ENCODE assay signal across 10 cellular contexts in genomic region chr13:30143671-30144400, GRCh38.
A peak's percentile ranks its signal among the peaks of the same experiment; 100 is the strongest.
DNase-seq lines count a peak whose midpoint lies in the region; ATAC-seq, FAIRE-seq and TF ChIP-seq lines count a peak whose summit lies in the region.
"Had no signal": no experiment of that assay in that cellular context is flagged by ENCODE, and none has a peak within 500 bp of the region (broad histone marks: within the 10 kb centered on the region; RNA-seq: fewer than 3 reads in every experiment).

No MANE protein-coding gene starts in this region.

- no peak for ATAC-seq in HG03442 (IDR thresholded peaks at IDR 0.05; ENCODE audit: unreplicated experiment)

- no peak overlapping the region for H3K4me3 ChIP-seq in CD4-positive, alpha-beta memory T cell (ENCODE audit: low read length in 2 of 2)
- H3K4me3 ChIP-seq in bronchial epithelial cell (ENCODE audit: low read depth, low read length) (no peak overlapping the region), neuronal stem cell (ENCODE audit: low read length in 2 of 2) (no peak overlapping the region), tibial nerve (no peak overlapping the region)
- H3K4me3 ChIP-seq: HAP-1 had no signal

- H2BK120ac ChIP-seq in neuronal stem cell (ENCODE audit: low read depth, low read length), result no peak overlapping the region

- H3K27me3 Mint-ChIP-seq in CD4-positive, alpha-beta memory T cell, result no peaks in the 10 kb centered on the region

- no peak for DNase-seq in CD4-positive, alpha-beta memory T cell
- DNase-seq in MV-4-11 (lab: John Stamatoyannopoulos, UW) (peak; percentile 5), bronchial epithelial cell (ENCODE audit: low read depth) (peak; percentile 42), neuronal stem cell (ENCODE audit: low spot score) (no peak), cerebellar cortex (ENCODE audit: low spot score) (no peak), kidney glomerular epithelial cell (lab: John Stamatoyannopoulos, UW) (no peak), tibial nerve (ENCODE audit: low spot score in 2 of 2) (no peak)

- H3K27ac ChIP-seq in CD4-positive, alpha-beta memory T cell (ENCODE audit: low read depth, low read length), result no peak overlapping the region
- H3K27ac ChIP-seq in neuronal stem cell (replicated peaks; ENCODE audit: low read length), result no peak overlapping the region
- H3K27ac ChIP-seq in tibial nerve, result peak overlapping the region in 2 of 4 donors; percentile 36 to 73
- H3K27ac ChIP-seq: foreskin keratinocyte had no signal

- TF ChIP-seq EP300 in tibial nerve (IDR thresholded peaks at IDR 0.05), result no peak

- H3K4me2 ChIP-seq in neuronal stem cell (ENCODE audit: insufficient read depth, low read length, poor library complexity, severe bottlenecking), result no peak overlapping the region

- peak overlapping the region; percentile 35 for H2AFZ ChIP-seq in neuronal stem cell (ENCODE audit: low read length)

- no peak overlapping the region for H3K23ac ChIP-seq in neuronal stem cell (ENCODE audit: low read depth, low read length, poor library complexity)

- no peak overlapping the region for H2BK5ac ChIP-seq in neuronal stem cell (ENCODE audit: low read length)

- H3K4me1 Mint-ChIP-seq in CD4-positive, alpha-beta memory T cell, result peaks cover 59 to 89% (median 77%) of the 10 kb centered on the region in 4 donors

- no peak for TF ChIP-seq POLR2A in tibial nerve (IDR thresholded peaks at IDR 0.05)

- no peaks in the 10 kb centered on the region for H3K27me3 ChIP-seq in CD4-positive, alpha-beta memory T cell (ENCODE audit: insufficient read depth, low read length)
- no peaks in the 10 kb centered on the region for H3K27me3 ChIP-seq in bronchial epithelial cell (ENCODE audit: control insufficient read depth, insufficient read depth, low read length)
- H3K27me3 ChIP-seq in neuronal stem cell (ENCODE audit: control insufficient read depth in 3 of 3, insufficient read depth in 3 of 3, low read depth in 1 of 3, low read length in 3 of 3), result no peaks in the 10 kb centered on the region
- H3K27me3 ChIP-seq in tibial nerve, result no peaks in the 10 kb centered on the region

- no peak overlapping the region for H2AK5ac ChIP-seq in neuronal stem cell (ENCODE audit: low read depth, low read length)

- no peak overlapping the region for H3K4ac ChIP-seq in neuronal stem cell (ENCODE audit: low read length)

- peak overlapping the region; percentile 78 to 92 (median 86) for H3K27ac Mint-ChIP-seq in CD4-positive, alpha-beta memory T cell

- TF ChIP-seq CTCF in bronchial epithelial cell (IDR thresholded peaks at IDR 0.05; ENCODE audit: insufficient read depth, low read length, severe bottlenecking) (no peak), tibial nerve (IDR thresholded peaks at IDR 0.05) (no peak)

- H3K9ac ChIP-seq in neuronal stem cell (ENCODE audit: low read depth, low read length, poor library complexity), result no peak overlapping the region

- POLR2A ChIA-PET in CD4-positive, alpha-beta memory T cell (lab: Charles Lee; ENCODE audit: partially characterized antibody), result interaction anchor here (1.5 to 21.7 kb wide), 5 partner anchors 4 to 474 kb away, joined by 4 to 440 read pairs (median 12); partner anchors contain the start of genes HMGB1, UBL3 and USPL1

- H4K91ac ChIP-seq in neuronal stem cell (ENCODE audit: low read depth, low read length, poor library complexity), result no peak overlapping the region

- intact Hi-C loops in CD4-positive, alpha-beta memory T cell (cut with micrococcal nuclease), result loop anchor here (10.0 kb wide), 1 partner anchor 901 kb away; no protein-coding TSS in a partner anchor

- CTCF ChIA-PET in CD4-positive, alpha-beta memory T cell (lab: Charles Lee; ENCODE audit: partially characterized antibody), result interaction anchor here (2.5 to 28.3 kb wide), 3 partner anchors 13 to 29 kb away, joined by 10 to 974 read pairs (median 132); no protein-coding TSS in a partner anchor

- no peak overlapping the region for H3K18ac ChIP-seq in neuronal stem cell (ENCODE audit: low read length)

- H2BK15ac ChIP-seq in neuronal stem cell (ENCODE audit: low read length), result no peak overlapping the region

- H3K36me3 ChIP-seq in CD4-positive, alpha-beta memory T cell (ENCODE audit: insufficient read depth, low read length), result no peaks in the 10 kb centered on the region
- no peaks in the 10 kb centered on the region for H3K36me3 ChIP-seq in bronchial epithelial cell (ENCODE audit: control insufficient read depth, insufficient read depth, low read length)
- H3K36me3 ChIP-seq in neuronal stem cell (replicated peaks in 1 of 2; ENCODE audit: control insufficient read depth in 2 of 2, insufficient read depth in 2 of 2, low read length in 2 of 2), result no peaks in the 10 kb centered on the region
- no peaks in the 10 kb centered on the region for H3K36me3 ChIP-seq in tibial nerve
- H3K36me3 ChIP-seq: HAP-1 had no signal

- H3K4me3 Mint-ChIP-seq in CD4-positive, alpha-beta memory T cell, result peak overlapping the region in 3 of 8 donors; percentile 31 to 73 (median 62)

- peaks cover 9 to 17% of the 10 kb centered on the region in 2 donors for H3K36me3 Mint-ChIP-seq in CD4-positive, alpha-beta memory T cell

- WGBS in neuronal stem cell (ENCODE audit: extremely low coverage in 2 of 2, insufficient read length in 2 of 2, insufficient replicate concordance in 1 of 2), 2 donors, result no CpG with 5 or more reads among the region's 5 CpGs
- 91 to 92% methylated on average over 5 of the region's 5 CpGs for WGBS in tibial nerve, 2 donors

- H4K8ac ChIP-seq in neuronal stem cell (ENCODE audit: low read depth, low read length), result no peak overlapping the region

- H2BK12ac ChIP-seq in neuronal stem cell (ENCODE audit: low read length), result no peak overlapping the region

- H3K9me3 Mint-ChIP-seq in CD4-positive, alpha-beta memory T cell, result peaks cover 0 to 17% (median 10%) of the 10 kb centered on the region in 8 donors

- H3K79me1 ChIP-seq in neuronal stem cell (ENCODE audit: low read depth, low read length), result no peaks in the 10 kb centered on the region

- H3K4me1 ChIP-seq in CD4-positive, alpha-beta memory T cell (ENCODE audit: insufficient read depth, low read length), result peaks cover 79% of the 10 kb centered on the region
- H3K4me1 ChIP-seq in neuronal stem cell (ENCODE audit: control insufficient read depth in 2 of 2, insufficient read depth in 1 of 2, low read depth in 1 of 2, low read length in 2 of 2), result no peaks in the 10 kb centered on the region
- H3K4me1 ChIP-seq in tibial nerve, result peaks cover 0 to 20% (median 0%) of the 10 kb centered on the region in 4 donors
- H3K4me1 ChIP-seq: HAP-1 had no signal

- no peak overlapping the region for H3K14ac ChIP-seq in neuronal stem cell (ENCODE audit: low read length)

- peak; percentile 7 for FAIRE-seq in bronchial epithelial cell (lab: Jason Lieb, UNC)

- peaks cover 0 to 6% of the 10 kb centered on the region in 2 donors for H3K9me3 ChIP-seq in CD4-positive, alpha-beta memory T cell (ENCODE audit: control insufficient read depth in 1 of 2, low read length in 2 of 2)
- no peaks in the 10 kb centered on the region for H3K9me3 ChIP-seq in neuronal stem cell (replicated peaks in 1 of 2; ENCODE audit: control insufficient read depth in 2 of 2, insufficient read depth in 1 of 2, low read depth in 1 of 2, low read length in 2 of 2)
- peaks cover 0 to 4% (median 0%) of the 10 kb centered on the region in 4 donors for H3K9me3 ChIP-seq in tibial nerve

Comparison
In these comparisons a context has a peak if more than half of its experiments do, and no peak if none do; other contexts are left out.
1. DNase-seq: peak in MV-4-11 (single experiment) and bronchial epithelial cell (single experiment); none in CD4-positive, alpha-beta memory T cell (0 of 5), neuronal stem cell (single experiment), cerebellar cortex (single experiment), kidney glomerular epithelial cell (single experiment) and tibial nerve (0 of 2).